ENCODE assay signal across 9 cellular contexts in genomic region chr10:113058175-113058961, GRCh38.
A peak's percentile ranks its signal among the peaks of the same experiment; 100 is the strongest.
DNase-seq lines count a peak whose midpoint lies in the region; ATAC-seq and TF ChIP-seq lines count a peak whose summit lies in the region.
"Had no signal": no experiment of that assay in that cellular context is flagged by ENCODE, and none has a peak within 500 bp of the region (broad histone marks: within the 10 kb centered on the region; RNA-seq: fewer than 3 reads in every experiment).

No MANE protein-coding gene starts in this region.

- no peaks in the 10 kb centered on the region; the same call in 2 of the 3 replicates for H3K9me3 Mint-ChIP-seq in GM23338
- H3K9me3 Mint-ChIP-seq in activated CD4-positive, alpha-beta T cell treated with anti-CD3 and anti-CD28 coated beads, Interleukin-2, amount 10 ng/mL, durations not matched to agents 7 days and 5 days: no peaks in the 10 kb centered on the region
- H3K9me3 Mint-ChIP-seq: brain had no signal

- H3K4me3 ChIP-seq in GM23338: peak overlapping the region; percentile 12; the same call in 1 of the 2 replicates
- peak overlapping the region in 3 of 4 donors; percentile 16 to 34 (median 24) for H3K4me3 ChIP-seq in sigmoid colon

- peaks cover 92% of the 10 kb centered on the region for H3K79me2 ChIP-seq in GM23338 (replicated peaks; ENCODE audit: insufficient read depth)

- CTCF ChIA-PET in RWPE1 (lab: Yijun Ruan, JAX): no interaction called here
- CTCF ChIA-PET in activated CD4-positive, alpha-beta T cell treated with anti-CD3 and anti-CD28 coated beads, Interleukin-2, amount 10 ng/mL, durations not matched to agents 7 days and 5 days (lab: Charles Lee): no interaction called here

- H3K4me1 ChIP-seq in GM23338 (ENCODE audit: insufficient read depth) (peaks cover 94% of the 10 kb centered on the region), sigmoid colon (peaks cover 0 to 87% (median 86%) of the 10 kb centered on the region in 4 donors)

- peaks cover 47% of the 10 kb centered on the region for H4K20me1 ChIP-seq in GM23338 (replicated peaks; ENCODE audit: insufficient read depth)

- H2AFZ ChIP-seq in GM23338: no peak overlapping the region

- intact Hi-C loops in sigmoid colon (cut with DNase I): loop anchor here (2.0 kb wide), 1 partner anchor 108 kb away; the partner anchor contains the start of gene TCF7L2

- 30 to 47% methylated on average over 15 of the region's 15 CpGs for WGBS in sigmoid colon, 2 donors

- H3K27me3 Mint-ChIP-seq in GM23338 (ENCODE audit: insufficient read depth, low read depth, poor library complexity): peaks cover 17% of the 10 kb centered on the region
- peaks cover 11% of the 10 kb centered on the region for H3K27me3 Mint-ChIP-seq in activated CD4-positive, alpha-beta T cell treated with anti-CD3 and anti-CD28 coated beads, Interleukin-2, amount 10 ng/mL, durations not matched to agents 7 days and 5 days
- H3K27me3 Mint-ChIP-seq: brain had no signal

- peaks cover 17% of the 10 kb centered on the region; the same call in 2 of the 3 replicates for H3K36me3 Mint-ChIP-seq in GM23338 (ENCODE audit: low read depth)
- no peaks in the 10 kb centered on the region for H3K36me3 Mint-ChIP-seq in activated CD4-positive, alpha-beta T cell treated with anti-CD3 and anti-CD28 coated beads, Interleukin-2, amount 10 ng/mL, durations not matched to agents 7 days and 5 days (ENCODE audit: low read depth)
- H3K36me3 Mint-ChIP-seq: brain had no signal

- peak overlapping the region; percentile 69 for H3K4me2 ChIP-seq in GM23338

- peak in 1 of 4 donors; percentile 42 for TF ChIP-seq EP300 in sigmoid colon (IDR thresholded peaks at IDR 0.05)

- H3K27ac ChIP-seq in GM23338 (ENCODE audit: low read depth) (peak overlapping the region; percentile 73), RWPE1 (peak overlapping the region; percentile 95), sigmoid colon (peak overlapping the region; percentile 61 to 80 (median 68))

- no peak for TF ChIP-seq CTCF in GM23338 (conservative IDR thresholded peaks at IDR 0.05; ENCODE audit: low read depth in 2 of 2)
- TF ChIP-seq CTCF in RWPE1 (conservative IDR thresholded peaks at IDR 0.05; ENCODE audit: low read depth): no peak
- TF ChIP-seq CTCF in sigmoid colon (IDR thresholded peaks at IDR 0.05): no peak

- peak; percentile 55 for DNase-seq in GM23338 (ENCODE audit: low spot score)
- DNase-seq in RWPE1 (ENCODE audit: low spot score): peak; percentile 45
- DNase-seq in fibroblast of the conjunctiva (ENCODE audit: low read depth): peak; percentile 72
- peak; percentile 64 for DNase-seq in sigmoid colon
- DNase-seq in HT-29 (ENCODE audit: low spot score): no peak
- no peak for DNase-seq in NCI-H146 (lab: John Stamatoyannopoulos, UW)
- DNase-seq in activated CD4-positive, alpha-beta T cell treated with anti-CD3 and anti-CD28 coated beads, Interleukin-2, amount 10 ng/mL, durations not matched to agents 7 days and 5 days: no peak
- DNase-seq in activated CD4-positive, alpha-beta T cell treated with anti-CD3 and anti-CD28 coated beads, Interleukin-2, amount 50 U/mL, for 48 hours: no peak

- no peaks in the 10 kb centered on the region for H3K36me3 ChIP-seq in GM23338 (ENCODE audit: insufficient read depth)
- no peaks in the 10 kb centered on the region for H3K36me3 ChIP-seq in sigmoid colon

- H3K4me1 Mint-ChIP-seq in GM23338: peaks cover 41% of the 10 kb centered on the region
- no peaks in the 10 kb centered on the region for H3K4me1 Mint-ChIP-seq in activated CD4-positive, alpha-beta T cell treated with anti-CD3 and anti-CD28 coated beads, Interleukin-2, amount 10 ng/mL, durations not matched to agents 7 days and 5 days

- no peak overlapping the region for H3K4me3 Mint-ChIP-seq in GM23338
- H3K4me3 Mint-ChIP-seq in activated CD4-positive, alpha-beta T cell treated with anti-CD3 and anti-CD28 coated beads, Interleukin-2, amount 10 ng/mL, durations not matched to agents 7 days and 5 days: no peak overlapping the region
- H3K4me3 Mint-ChIP-seq: brain had no signal

- POLR2A ChIA-PET in RWPE1 (lab: Yijun Ruan, JAX; ENCODE audit: low non-redundant PET): no interaction called here
- POLR2A ChIA-PET in activated CD4-positive, alpha-beta T cell treated with anti-CD3 and anti-CD28 coated beads, Interleukin-2, amount 10 ng/mL, durations not matched to agents 7 days and 5 days (lab: Charles Lee): no interaction called here

- no peaks in the 10 kb centered on the region for H3K9me2 ChIP-seq in GM23338 (ENCODE audit: insufficient read depth)

- ATAC-seq in GM23338: peak; percentile 10

- peaks cover 3% of the 10 kb centered on the region for H3F3A ChIP-seq in GM23338 (replicated peaks; ENCODE audit: low read depth)

- no peak for TF ChIP-seq POLR2A in sigmoid colon (IDR thresholded peaks at IDR 0.05)

- H3K27me3 ChIP-seq in GM23338 (ENCODE audit: insufficient read depth) (no peaks in the 10 kb centered on the region), sigmoid colon (no peaks in the 10 kb centered on the region)

- no peaks in the 10 kb centered on the region for H3K9me3 ChIP-seq in sigmoid colon

- no peak overlapping the region for H3K27ac Mint-ChIP-seq in GM23338
- no peak overlapping the region for H3K27ac Mint-ChIP-seq in activated CD4-positive, alpha-beta T cell treated with anti-CD3 and anti-CD28 coated beads, Interleukin-2, amount 10 ng/mL, durations not matched to agents 7 days and 5 days
- H3K27ac Mint-ChIP-seq: brain had no signal

TF ChIP-seq in GM23338, 12 proteins besides CTCF, POLR2A, EP300 and RAD21 (continues in another document):
- no peak for TF ChIP-seq JUNB (IDR thresholded peaks at IDR 0.05; ENCODE audit: unreplicated experiment)
- no peak for TF ChIP-seq ZNF331 (CRISPR knock-in tag; IDR thresholded peaks at IDR 0.05; ENCODE audit: low read depth)
- TF ChIP-seq STAT1 (IDR thresholded peaks at IDR 0.05; ENCODE audit: unreplicated experiment): no peak
- no peak for TF ChIP-seq ETS1 (IDR thresholded peaks at IDR 0.05)
- TF ChIP-seq EZH2 (IDR thresholded peaks at IDR 0.05; ENCODE audit: low read depth, unreplicated experiment): no peak
- TF ChIP-seq POLR2AphosphoS5 (IDR thresholded peaks at IDR 0.05; ENCODE audit: low read depth): no peak; the same call in 1 of the 2 replicates
- no peak for TF ChIP-seq REST (IDR thresholded peaks at IDR 0.05; ENCODE audit: unreplicated experiment)
- no peak for TF ChIP-seq EZH2phosphoT487 (IDR thresholded peaks at IDR 0.05; ENCODE audit: unreplicated experiment)
- TF ChIP-seq CREB1 (CRISPR knock-in tag; IDR thresholded peaks at IDR 0.05; ENCODE audit: low read depth): no peak
- no peak for TF ChIP-seq NANOG (IDR thresholded peaks at IDR 0.05; ENCODE audit: borderline replicate concordance)
- no peak for TF ChIP-seq ZNF114 (CRISPR knock-in tag; IDR thresholded peaks at IDR 0.05)

Comparison
In these comparisons a context has a peak if more than half of its experiments do, and no peak if none do; other contexts are left out.
1. DNase-seq: peak in GM23338 (single experiment), RWPE1 (single experiment), fibroblast of the conjunctiva (single experiment) and sigmoid colon (single experiment); none in HT-29 (single experiment), NCI-H146 (single experiment), activated CD4-positive, alpha-beta T cell treated with anti-CD3 and anti-CD28 coated beads, Interleukin-2, amount 10 ng/mL, durations not matched to agents 7 days and 5 days (single experiment) and activated CD4-positive, alpha-beta T cell treated with anti-CD3 and anti-CD28 coated beads, Interleukin-2, amount 50 U/mL, for 48 hours (0 of 2).
2. Peak in every context shown above with its lines, with median percentiles within 50 percentile points of each other: H3K27ac ChIP-seq.